1 cellular context compared by ENCODE assay signal in genomic region chr19:39082745-39083598, GRCh38.
TF ChIP-seq lines count a peak whose summit lies in the region.

No MANE protein-coding gene starts in this region.

TF ChIP-seq in WTC11, 78 proteins besides CTCF, POLR2A, EP300 and RAD21 (continued from another document):
- TF ChIP-seq PREB (CRISPR knock-in tag; IDR thresholded peaks at IDR 0.05; ENCODE audit: borderline replicate concordance) (no peak), ZMAT4 (CRISPR knock-in tag; IDR thresholded peaks at IDR 0.05) (no peak)
